14 cellular contexts compared by ENCODE assay signal in the genomic region with DNA sequence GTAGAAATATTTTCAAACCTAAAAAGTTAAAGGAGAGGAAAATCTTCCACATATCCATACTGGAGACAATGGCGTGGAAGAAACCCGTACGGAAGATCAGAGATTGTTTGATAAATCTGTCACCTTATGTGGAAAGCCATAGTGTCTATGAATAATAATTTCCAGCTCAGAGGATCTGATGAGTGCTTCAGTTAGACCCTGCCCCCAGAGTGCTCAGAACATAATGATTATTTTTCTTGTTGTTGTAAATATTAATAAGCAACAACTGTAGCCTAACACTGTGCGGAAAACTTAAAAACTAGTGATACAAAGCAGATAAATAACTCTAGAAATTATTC.
A peak's percentile ranks its signal among the peaks of the same experiment; 100 is the strongest.
DNase-seq lines count a peak whose midpoint lies in the region; ATAC-seq, FAIRE-seq and TF ChIP-seq lines count a peak whose summit lies in the region.
"Had no signal": no experiment of that assay in that cellular context is flagged by ENCODE, and none has a peak within 500 bp of the region (broad histone marks: within the 10 kb centered on the region; RNA-seq: fewer than 3 reads in every experiment).

No MANE protein-coding gene starts in this region.

- no peak overlapping the region for H2BK12ac ChIP-seq in trophoblast cell (ENCODE audit: low read length)

- intact Hi-C loops in left lung (cut with DNase I), result no loop called here

- H3K27ac ChIP-seq in HUES6 (ENCODE audit: low read depth, low read length), result peak overlapping the region; percentile 90
- peak overlapping the region; percentile 62 for H3K27ac ChIP-seq in astrocyte (ENCODE audit: low read depth, low read length)
- no peak overlapping the region for H3K27ac ChIP-seq in left lung
- peak overlapping the region; percentile 41 for H3K27ac ChIP-seq in smooth muscle cell (ENCODE audit: low read depth)
- H3K27ac ChIP-seq in trophoblast cell (ENCODE audit: low read depth, low read length), result no peak overlapping the region
- H3K27ac ChIP-seq: right atrium auricular region, tibial artery had no signal

- H3K36me3 ChIP-seq in HUES6 (ENCODE audit: control insufficient read depth, insufficient read depth, low read length) (no peaks in the 10 kb centered on the region), astrocyte (ENCODE audit: insufficient read depth, low read length) (no peaks in the 10 kb centered on the region), left lung (no peaks in the 10 kb centered on the region), smooth muscle cell (ENCODE audit: low read depth) (no peaks in the 10 kb centered on the region), trophoblast cell (ENCODE audit: control insufficient read depth in 1 of 2, insufficient read depth in 2 of 2, low read length in 2 of 2) (no peaks in the 10 kb centered on the region)
- H3K36me3 ChIP-seq: BE2C, right atrium auricular region, tibial artery had no signal

- H2BK5ac ChIP-seq in trophoblast cell (ENCODE audit: low read depth, low read length, poor library complexity), result no peak overlapping the region

- peaks cover 26% of the 10 kb centered on the region for H3K4me1 ChIP-seq in HUES6 (ENCODE audit: control insufficient read depth, insufficient read depth, low read length)
- H3K4me1 ChIP-seq in astrocyte (ENCODE audit: insufficient read depth, low read length), result peaks cover 13% of the 10 kb centered on the region
- H3K4me1 ChIP-seq in left lung, result peaks cover 3 to 17% of the 10 kb centered on the region in 2 donors
- H3K4me1 ChIP-seq in smooth muscle cell (ENCODE audit: low read depth), result peaks cover 3% of the 10 kb centered on the region
- H3K4me1 ChIP-seq in trophoblast cell (ENCODE audit: control insufficient read depth in 1 of 2, insufficient read depth in 2 of 2, low read length in 2 of 2), result peaks cover 13% of the 10 kb centered on the region in 2 experiments
- H3K4me1 ChIP-seq: BE2C had no signal

- H3K9ac ChIP-seq in HUES6 (ENCODE audit: low read length) (no peak overlapping the region), astrocyte (ENCODE audit: low read length) (peak overlapping the region; percentile 32), smooth muscle cell (ENCODE audit: low read depth) (no peak overlapping the region), trophoblast cell (ENCODE audit: low read length) (no peak overlapping the region)

- no peaks in the 10 kb centered on the region for H3K9me3 Mint-ChIP-seq in astrocyte (ENCODE audit: unreplicated experiment)

- peak overlapping the region; percentile 87 for H3K27ac Mint-ChIP-seq in astrocyte (ENCODE audit: unreplicated experiment)
- H3K27ac Mint-ChIP-seq: activated naive CD8-positive, alpha-beta T cell had no signal

- H2AFZ ChIP-seq in astrocyte (ENCODE audit: low read depth, low read length), result peak overlapping the region; percentile 32
- H2AFZ ChIP-seq in smooth muscle cell (ENCODE audit: low read depth), result no peak overlapping the region
- H2AFZ ChIP-seq in trophoblast cell (ENCODE audit: insufficient read depth, low read length, poor library complexity), result no peak overlapping the region

- DNase-seq in astrocyte (ENCODE audit: low read depth), result no peak
- no peak for DNase-seq in left lung
- DNase-seq in smooth muscle cell (lab: John Stamatoyannopoulos, UW; ENCODE audit: unreplicated experiment), result no peak
- no peak for DNase-seq in AML-193 (lab: John Stamatoyannopoulos, UW)
- no peak for DNase-seq in trophoblast cell
- DNase-seq in GOT3 (lab: John Stamatoyannopoulos, UW), result no peak
- DNase-seq: BE2C; RPMI8226; stimulated activated naive CD4-positive, alpha-beta T cell; tibial artery had no signal

- TF ChIP-seq CTCF in astrocyte (IDR thresholded peaks at IDR 0.05; ENCODE audit: insufficient read depth, low read depth, low read length) (no peak), left lung (IDR thresholded peaks at IDR 0.05) (no peak), smooth muscle cell (IDR thresholded peaks at IDR 0.05; ENCODE audit: borderline replicate concordance, insufficient read depth, poor library complexity, severe bottlenecking) (no peak)

- no peak overlapping the region for H3K23ac ChIP-seq in trophoblast cell (ENCODE audit: low read length)

- no peaks in the 10 kb centered on the region for H3F3A ChIP-seq in smooth muscle cell (ENCODE audit: low read depth)

- no peak overlapping the region for H4K91ac ChIP-seq in trophoblast cell (ENCODE audit: low read depth, low read length)

- H3K14ac ChIP-seq in trophoblast cell (ENCODE audit: low read length), result no peak overlapping the region

- no peak overlapping the region for H2BK120ac ChIP-seq in trophoblast cell (ENCODE audit: insufficient read depth, low read length, poor library complexity)

- H3K4me1 Mint-ChIP-seq in astrocyte (ENCODE audit: low read depth, unreplicated experiment), result peaks cover 14% of the 10 kb centered on the region

- H3K27me3 ChIP-seq in HUES6 (ENCODE audit: control insufficient read depth, insufficient read depth, low read length), result no peaks in the 10 kb centered on the region
- no peaks in the 10 kb centered on the region for H3K27me3 ChIP-seq in astrocyte (ENCODE audit: insufficient read depth, low read length)
- H3K27me3 ChIP-seq in left lung, result no peaks in the 10 kb centered on the region
- no peaks in the 10 kb centered on the region for H3K27me3 ChIP-seq in smooth muscle cell (ENCODE audit: low read depth)
- no peaks in the 10 kb centered on the region for H3K27me3 ChIP-seq in trophoblast cell (ENCODE audit: insufficient read depth, low read length)
- H3K27me3 ChIP-seq: BE2C, body of pancreas, right atrium auricular region, tibial artery had no signal

- H3K4me3 ChIP-seq in HUES6 (ENCODE audit: low read depth, low read length), result peak overlapping the region; percentile 17; the same call in 1 of the 2 replicates
- H3K4me3 ChIP-seq in astrocyte (ENCODE audit: insufficient read depth, low read depth, low read length), result no peak overlapping the region
- no peak overlapping the region for H3K4me3 ChIP-seq in left lung
- no peak overlapping the region for H3K4me3 ChIP-seq in smooth muscle cell
- H3K4me3 ChIP-seq in trophoblast cell (ENCODE audit: low read depth, low read length), result no peak overlapping the region
- H3K4me3 ChIP-seq: body of pancreas, right atrium auricular region, tibial artery had no signal

- no peak overlapping the region for H3K4ac ChIP-seq in trophoblast cell (ENCODE audit: low read depth, low read length)

- H4K8ac ChIP-seq in trophoblast cell (ENCODE audit: low read depth, low read length), result no peak overlapping the region

- H3K36me3 Mint-ChIP-seq in astrocyte (ENCODE audit: low read depth, unreplicated experiment), result no peaks in the 10 kb centered on the region
- H3K36me3 Mint-ChIP-seq: activated naive CD8-positive, alpha-beta T cell had no signal

- peak; percentile 15 for ATAC-seq in left lung
- ATAC-seq: body of pancreas had no signal

- no peak for FAIRE-seq in astrocyte (lab: Jason Lieb, UNC)

- no peaks in the 10 kb centered on the region for H3K79me2 ChIP-seq in astrocyte (ENCODE audit: insufficient read depth, low read length)
- H3K79me2 ChIP-seq in smooth muscle cell (ENCODE audit: low read depth), result no peaks in the 10 kb centered on the region
- H3K79me2 ChIP-seq in trophoblast cell (ENCODE audit: control insufficient read depth, insufficient read depth, low read length, poor library complexity), result no peaks in the 10 kb centered on the region

- H3K9me3 ChIP-seq in HUES6 (ENCODE audit: control insufficient read depth, insufficient read depth, low read depth, low read length) (no peaks in the 10 kb centered on the region), astrocyte (ENCODE audit: insufficient read depth, low read depth, low read length) (no peaks in the 10 kb centered on the region), left lung (no peaks in the 10 kb centered on the region), smooth muscle cell (replicated peaks; ENCODE audit: low read depth) (no peaks in the 10 kb centered on the region), trophoblast cell (ENCODE audit: insufficient read depth, low read depth, low read length) (no peaks in the 10 kb centered on the region)
- H3K9me3 ChIP-seq: BE2C, body of pancreas, right atrium auricular region, tibial artery had no signal

- H3K79me1 ChIP-seq in trophoblast cell (ENCODE audit: low read length), result peaks cover 22% of the 10 kb centered on the region

- no peaks in the 10 kb centered on the region for H3K27me3 Mint-ChIP-seq in astrocyte (ENCODE audit: low read depth, unreplicated experiment)
- H3K27me3 Mint-ChIP-seq: activated naive CD8-positive, alpha-beta T cell had no signal

- peak overlapping the region; percentile 74 for H3K4me2 ChIP-seq in astrocyte (ENCODE audit: low read length)
- H3K4me2 ChIP-seq in smooth muscle cell, result peak overlapping the region; percentile 64
- H3K4me2 ChIP-seq in trophoblast cell (ENCODE audit: low read length), result no peak overlapping the region

- H3K18ac ChIP-seq in trophoblast cell (ENCODE audit: low read length), result no peak overlapping the region

- no peak overlapping the region for H2AK5ac ChIP-seq in trophoblast cell (ENCODE audit: low read length)

- H3K4me3 Mint-ChIP-seq in astrocyte (ENCODE audit: unreplicated experiment), result no peak overlapping the region
- H3K4me3 Mint-ChIP-seq: activated naive CD8-positive, alpha-beta T cell had no signal

- no peak overlapping the region for H4K12ac ChIP-seq in trophoblast cell (ENCODE audit: low read depth, low read length)

- WGBS in smooth muscle cell (ENCODE audit: low lambda C conversion rate), result 48% methylated on average over 4 of the region's 4 CpGs
- no CpG with 5 or more reads among the region's 4 CpGs for WGBS in trophoblast cell (ENCODE audit: extremely low coverage, insufficient coverage, insufficient read length)

- H4K20me1 ChIP-seq in astrocyte (ENCODE audit: insufficient read depth, low read length) (no peaks in the 10 kb centered on the region), smooth muscle cell (ENCODE audit: low read depth) (no peaks in the 10 kb centered on the region)

Comparison
In these comparisons a context has a peak if more than half of its experiments do, and no peak if none do; other contexts are left out.
1. H3K27ac ChIP-seq: peak in HUES6 (single experiment), astrocyte (single experiment) and smooth muscle cell (single experiment); none in left lung (0 of 2) and trophoblast cell (single experiment).